Comparison of ENCODE assay signal across 1 cellular context in the genomic region with DNA sequence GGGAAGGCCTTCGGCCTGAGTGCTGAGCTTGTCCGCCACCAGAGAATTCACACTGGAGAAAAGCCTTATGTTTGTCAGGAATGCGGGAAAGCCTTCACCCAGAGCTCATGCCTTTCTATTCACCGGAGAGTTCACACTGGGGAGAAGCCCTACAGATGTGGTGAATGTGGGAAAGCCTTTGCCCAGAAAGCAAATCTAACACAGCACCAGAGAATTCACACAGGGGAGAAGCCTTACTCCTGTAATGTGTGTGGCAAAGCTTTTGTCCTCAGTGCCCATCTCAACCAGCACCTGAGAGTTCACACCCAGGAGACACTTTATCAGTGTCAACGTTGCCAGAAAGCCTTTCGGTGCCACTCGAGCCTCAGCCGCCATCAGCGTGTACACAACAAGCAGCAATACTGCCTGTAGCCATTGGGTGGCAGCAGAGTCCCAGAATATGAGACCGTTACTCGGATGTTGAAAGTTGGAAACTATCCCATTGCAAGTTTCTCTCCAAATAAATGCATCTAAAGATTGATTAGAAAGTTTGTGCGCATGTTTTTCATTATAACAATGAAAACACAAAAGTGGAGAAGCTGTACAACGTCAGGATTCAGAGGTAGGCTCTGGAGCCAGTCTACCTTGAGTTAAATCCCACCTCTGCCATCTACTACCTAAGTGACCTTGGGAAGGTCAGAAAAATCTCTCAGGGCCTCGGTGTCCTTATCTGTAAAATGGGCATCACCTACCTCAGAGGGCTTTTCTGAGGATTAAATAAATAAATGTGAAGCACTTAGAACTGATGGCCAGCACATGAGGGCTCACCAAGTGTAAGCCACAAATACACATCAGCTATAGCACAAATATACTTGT.
TF ChIP-seq lines count a peak whose summit lies in the region.

No MANE protein-coding gene starts in this region.

TF ChIP-seq in GM23338, 12 proteins besides CTCF, POLR2A, EP300 and RAD21 (continued from another document):
- TF ChIP-seq STAT1 (IDR thresholded peaks at IDR 0.05; ENCODE audit: unreplicated experiment): no peak
- TF ChIP-seq POLR2AphosphoS5 (IDR thresholded peaks at IDR 0.05; ENCODE audit: low read depth): no peak
- TF ChIP-seq, protein P1, sequence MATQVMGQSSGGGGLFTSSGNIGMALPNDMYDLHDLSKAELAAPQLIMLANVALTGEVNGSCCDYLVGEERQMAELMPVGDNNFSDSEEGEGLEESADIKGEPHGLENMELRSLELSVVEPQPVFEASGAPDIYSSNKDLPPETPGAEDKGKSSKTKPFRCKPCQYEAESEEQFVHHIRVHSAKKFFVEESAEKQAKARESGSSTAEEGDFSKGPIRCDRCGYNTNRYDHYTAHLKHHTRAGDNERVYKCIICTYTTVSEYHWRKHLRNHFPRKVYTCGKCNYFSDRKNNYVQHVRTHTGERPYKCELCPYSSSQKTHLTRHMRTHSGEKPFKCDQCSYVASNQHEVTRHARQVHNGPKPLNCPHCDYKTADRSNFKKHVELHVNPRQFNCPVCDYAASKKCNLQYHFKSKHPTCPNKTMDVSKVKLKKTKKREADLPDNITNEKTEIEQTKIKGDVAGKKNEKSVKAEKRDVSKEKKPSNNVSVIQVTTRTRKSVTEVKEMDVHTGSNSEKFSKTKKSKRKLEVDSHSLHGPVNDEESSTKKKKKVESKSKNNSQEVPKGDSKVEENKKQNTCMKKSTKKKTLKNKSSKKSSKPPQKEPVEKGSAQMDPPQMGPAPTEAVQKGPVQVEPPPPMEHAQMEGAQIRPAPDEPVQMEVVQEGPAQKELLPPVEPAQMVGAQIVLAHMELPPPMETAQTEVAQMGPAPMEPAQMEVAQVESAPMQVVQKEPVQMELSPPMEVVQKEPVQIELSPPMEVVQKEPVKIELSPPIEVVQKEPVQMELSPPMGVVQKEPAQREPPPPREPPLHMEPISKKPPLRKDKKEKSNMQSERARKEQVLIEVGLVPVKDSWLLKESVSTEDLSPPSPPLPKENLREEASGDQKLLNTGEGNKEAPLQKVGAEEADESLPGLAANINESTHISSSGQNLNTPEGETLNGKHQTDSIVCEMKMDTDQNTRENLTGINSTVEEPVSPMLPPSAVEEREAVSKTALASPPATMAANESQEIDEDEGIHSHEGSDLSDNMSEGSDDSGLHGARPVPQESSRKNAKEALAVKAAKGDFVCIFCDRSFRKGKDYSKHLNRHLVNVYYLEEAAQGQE (IDR thresholded peaks at IDR 0.05; ENCODE audit: unreplicated experiment): no peak
- no peak for TF ChIP-seq CREB1 (CRISPR knock-in tag; IDR thresholded peaks at IDR 0.05; ENCODE audit: low read depth)
